In the genomic region with DNA sequence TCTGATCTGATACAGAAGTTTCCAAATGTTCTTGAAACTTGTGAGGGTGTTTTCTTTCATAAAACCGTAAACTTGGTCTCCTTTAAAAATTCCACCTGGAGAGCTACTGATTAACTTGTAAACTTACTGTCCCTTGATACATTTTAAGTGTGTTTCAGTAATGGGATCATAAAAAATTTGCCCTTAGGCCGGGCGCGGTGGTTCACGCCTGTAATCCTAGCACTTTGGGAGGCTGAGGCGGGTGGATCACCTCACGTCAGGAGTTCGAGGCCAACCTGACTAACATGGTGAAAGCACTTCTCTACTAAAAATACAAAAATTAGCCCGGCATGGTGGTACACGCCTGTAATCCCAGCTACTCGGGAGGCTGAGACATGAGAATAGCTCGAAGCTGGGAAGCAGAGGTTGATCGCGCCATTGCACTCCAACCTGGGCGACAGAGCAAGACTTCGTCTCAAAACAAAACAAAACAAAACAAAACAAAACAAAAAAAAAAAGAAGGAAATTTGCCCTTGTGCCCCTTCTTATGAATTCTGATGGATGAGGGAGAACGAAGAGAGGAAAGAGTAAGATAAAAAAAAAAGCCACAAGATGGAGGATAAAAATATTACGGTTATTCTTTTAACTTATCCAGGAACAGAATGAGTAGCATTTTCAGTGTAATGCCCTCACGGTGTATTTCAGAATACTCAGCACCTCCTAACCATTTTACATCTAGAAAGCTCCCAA, we compare ENCODE assay signal across 9 cellular contexts. TPM values are rescaled to one million over a fixed set of nuclear protein-coding genes. Genes with fewer than 3 reads are reported as not detected.
DNase-seq lines count a peak whose midpoint lies in the region; ATAC-seq and TF ChIP-seq lines count a peak whose summit lies in the region.
"Had no signal": no experiment of that assay in that cellular context is flagged by ENCODE, and none has a peak within 500 bp of the region (broad histone marks: within the 10 kb centered on the region; RNA-seq: fewer than 3 reads in every experiment).

No MANE protein-coding gene starts in this region.

- no peaks in the 10 kb centered on the region for H3K36me3 Mint-ChIP-seq in GM23338 (ENCODE audit: low read depth)

- H3K4me1 ChIP-seq in GM23338 (ENCODE audit: insufficient read depth) (no peaks in the 10 kb centered on the region), gastroesophageal sphincter (peaks cover 0 to 10% (median 0%) of the 10 kb centered on the region in 3 donors), skeletal muscle satellite cell (ENCODE audit: control insufficient read depth, insufficient read depth, low read length) (peaks cover 20% of the 10 kb centered on the region)

- H3K27me3 Mint-ChIP-seq in GM23338 (ENCODE audit: insufficient read depth, low read depth, poor library complexity) = no peaks in the 10 kb centered on the region

- H3K9me2 ChIP-seq in GM23338 (ENCODE audit: insufficient read depth) = no peaks in the 10 kb centered on the region

- DNase-seq in GM23338 (ENCODE audit: low spot score) (no peak), dermis blood vessel endothelial cell (no peak), GOT3 (lab: John Stamatoyannopoulos, UW) (no peak), RWPE1 (ENCODE audit: low spot score) (no peak)
- DNase-seq in activated effector memory CD4-positive, alpha-beta T cell treated with anti-CD3 and anti-CD28 coated beads, Interleukin-2, amount 50 U/mL, for 16 hours = no peak

- no peaks in the 10 kb centered on the region for H3K9me3 Mint-ChIP-seq in GM23338

- peak overlapping the region; percentile 23 for H2AFZ ChIP-seq in GM23338

- POLR2A ChIA-PET in RWPE1 (lab: Yijun Ruan, JAX; ENCODE audit: low non-redundant PET) = no interaction called here

- WGBS in gastroesophageal sphincter (ENCODE audit: low coverage in 1 of 2), 2 donors = 53 to 68% methylated on average over 8 to 15 of the region's 19 CpGs

- ATAC-seq in GM23338 (no peak), gastroesophageal sphincter (no peak)

- peak overlapping the region; percentile 71 for H3K9ac ChIP-seq in skeletal muscle satellite cell (ENCODE audit: low read depth, low read length)

- no peaks in the 10 kb centered on the region for H3K79me2 ChIP-seq in GM23338 (replicated peaks; ENCODE audit: insufficient read depth)

- H3K9me3 ChIP-seq in gastroesophageal sphincter = no peaks in the 10 kb centered on the region
- no peaks in the 10 kb centered on the region for H3K9me3 ChIP-seq in skeletal muscle satellite cell (replicated peaks; ENCODE audit: low read length)

- TF ChIP-seq CTCF in GM23338 (conservative IDR thresholded peaks at IDR 0.05; ENCODE audit: low read depth in 2 of 2) (no peak), WI38 (IDR thresholded peaks at IDR 0.05; ENCODE audit: low read depth, low read length) (no peak), gastroesophageal sphincter (IDR thresholded peaks at IDR 0.05) (no peak), RWPE1 (conservative IDR thresholded peaks at IDR 0.05; ENCODE audit: low read depth) (no peak)

- peak overlapping the region; percentile 78; the same call in 1 of the 2 replicates for H3K27ac Mint-ChIP-seq in GM23338

- no peaks in the 10 kb centered on the region for H3K36me3 ChIP-seq in GM23338 (ENCODE audit: insufficient read depth)
- H3K36me3 ChIP-seq in gastroesophageal sphincter = no peaks in the 10 kb centered on the region
- no peaks in the 10 kb centered on the region for H3K36me3 ChIP-seq in skeletal muscle satellite cell (ENCODE audit: insufficient read depth, low read length)

- no peak overlapping the region for H3K4me3 Mint-ChIP-seq in GM23338

- no peak overlapping the region for H3K27ac ChIP-seq in GM23338 (ENCODE audit: low read depth)
- H3K27ac ChIP-seq in gastroesophageal sphincter = peak overlapping the region in 2 of 4 donors; percentile 32 to 50
- H3K27ac ChIP-seq in RWPE1 = no peak overlapping the region

- peaks cover 8% of the 10 kb centered on the region for H3K4me1 Mint-ChIP-seq in GM23338

- H3F3A ChIP-seq in GM23338 (replicated peaks; ENCODE audit: low read depth) = no peaks in the 10 kb centered on the region

- H3K4me3 ChIP-seq in GM23338 (no peak overlapping the region), WI38 (ENCODE audit: low read depth, low read length) (peak overlapping the region; percentile 18; the same call in 1 of the 2 replicates), gastroesophageal sphincter (peak overlapping the region; percentile 42 to 51), skeletal muscle satellite cell (ENCODE audit: low read length) (peak overlapping the region; percentile 61)
- H3K4me3 ChIP-seq: lung had no signal

- CTCF ChIA-PET in RWPE1 (lab: Yijun Ruan, JAX) = interaction anchor here (0.6 to 1.4 kb wide), 14 partner anchors 9 to 265 kb away, joined by 3 to 11 read pairs (median 5); partner anchors contain the start of gene AP4E1

- TF ChIP-seq EP300 in gastroesophageal sphincter (IDR thresholded peaks at IDR 0.05) = no peak

- H4K20me1 ChIP-seq in GM23338 (replicated peaks; ENCODE audit: insufficient read depth) = no peaks in the 10 kb centered on the region

- H3K27me3 ChIP-seq in GM23338 (ENCODE audit: insufficient read depth) (no peaks in the 10 kb centered on the region), gastroesophageal sphincter (no peaks in the 10 kb centered on the region), skeletal muscle satellite cell (ENCODE audit: control insufficient read depth, insufficient read depth, low read length) (peaks cover 22% of the 10 kb centered on the region)

- H3K4me2 ChIP-seq in GM23338 (no peak overlapping the region), skeletal muscle satellite cell (ENCODE audit: low read length) (peak overlapping the region; percentile 77)

- TF ChIP-seq POLR2A in gastroesophageal sphincter (IDR thresholded peaks at IDR 0.05) = no peak

TF ChIP-seq in GM23338, 12 proteins besides CTCF, POLR2A, EP300 and RAD21 (continues in another document):
- TF ChIP-seq ZNF462 (CRISPR knock-in tag; IDR thresholded peaks at IDR 0.05) (no peak), NANOG (IDR thresholded peaks at IDR 0.05; ENCODE audit: borderline replicate concordance) (no peak), POLR2AphosphoS5 (IDR thresholded peaks at IDR 0.05; ENCODE audit: low read depth) (no peak), ZNF331 (CRISPR knock-in tag; IDR thresholded peaks at IDR 0.05; ENCODE audit: low read depth) (no peak), JUNB (IDR thresholded peaks at IDR 0.05; ENCODE audit: unreplicated experiment) (no peak)

RNA-seq across cellular contexts. Expression of gene AP4E1, which starts 32.1 kb away (rescaled TPM):
- total RNA-seq in GM23338 (2014; rRNA removed; shearing (Covaris generic)) = 12.4 and 15.4 TPM in 2 replicates
- polyA plus RNA-seq in GM23338 (2016; fragmentation: Nextera tagmentation; extraction: Ambion mirVana) = 4.3 and 4.4 TPM in 2 replicates
- 10 to 100 TPM; 10.6 to 18.5 (median 14.0) TPM for total RNA-seq in gastroesophageal sphincter
- total RNA-seq in skeletal muscle satellite cell (2012; rRNA removed) = 11.8 and 15.7 TPM in 2 replicates
- total RNA-seq in dermis blood vessel endothelial cell = 12.3 and 14.4 TPM in 2 replicates
